Comparison of ENCODE assay signal across 12 cellular contexts in the genomic region with DNA sequence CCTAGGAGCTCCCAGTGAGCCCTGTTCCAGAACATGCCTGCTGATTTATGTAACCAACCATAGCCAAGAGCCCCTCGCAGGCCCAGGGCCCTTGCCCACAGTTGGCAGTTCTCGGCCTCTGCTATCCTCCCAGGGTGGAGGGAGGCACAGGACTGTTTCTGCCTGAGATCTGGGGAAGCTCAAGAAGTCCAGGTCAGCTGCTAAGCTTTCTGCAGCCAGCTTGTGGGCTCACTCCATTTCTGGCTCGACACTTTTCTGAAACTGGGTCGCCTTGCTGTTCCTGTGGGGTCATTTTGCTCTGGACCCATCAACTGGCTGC.
DNase-seq lines count a peak whose midpoint lies in the region; ATAC-seq and TF ChIP-seq lines count a peak whose summit lies in the region.
"Had no signal": no experiment of that assay in that cellular context is flagged by ENCODE, and none has a peak within 500 bp of the region (broad histone marks: within the 10 kb centered on the region; RNA-seq: fewer than 3 reads in every experiment).

No MANE protein-coding gene starts in this region.

- H3K4me1 ChIP-seq in Peyer's patch, result peaks cover 0 to 14% (median 2%) of the 10 kb centered on the region in 4 donors
- no peaks in the 10 kb centered on the region for H3K4me1 ChIP-seq in Caco-2

- intact Hi-C loops in Caco-2 (cut with micrococcal nuclease; ENCODE audit: unreplicated experiment), result no loop called here

- H3K9me3 Mint-ChIP-seq in activated CD8-positive, alpha-beta memory T cell treated with anti-CD3 and anti-CD28 coated beads, Interleukin-2, amount 10 ng/mL, durations not matched to agents 7 days and 5 days (ENCODE audit: low read depth), result no peaks in the 10 kb centered on the region
- H3K9me3 Mint-ChIP-seq in endothelial cell (ENCODE audit: unreplicated experiment), result no peaks in the 10 kb centered on the region
- H3K9me3 Mint-ChIP-seq in stimulated activated effector memory CD8-positive, alpha-beta T cell treated with anti-CD3 and anti-CD28 coated beads, Interleukin-12 subunit alpha, Interleukin-12 subunit beta, amount 100 ng/mL, for 72 hours, result no peaks in the 10 kb centered on the region
- no peaks in the 10 kb centered on the region for H3K9me3 Mint-ChIP-seq in Caco-2 (ENCODE audit: unreplicated experiment)

- peaks cover 19% of the 10 kb centered on the region for H3K4me1 Mint-ChIP-seq in activated CD8-positive, alpha-beta memory T cell treated with anti-CD3 and anti-CD28 coated beads, Interleukin-2, amount 10 ng/mL, durations not matched to agents 7 days and 5 days
- peaks cover 31% of the 10 kb centered on the region for H3K4me1 Mint-ChIP-seq in endothelial cell (ENCODE audit: unreplicated experiment)
- H3K4me1 Mint-ChIP-seq in stimulated activated effector memory CD8-positive, alpha-beta T cell treated with anti-CD3 and anti-CD28 coated beads, Interleukin-12 subunit alpha, Interleukin-12 subunit beta, amount 100 ng/mL, for 72 hours, result peaks cover 23% of the 10 kb centered on the region
- peaks cover 5% of the 10 kb centered on the region for H3K4me1 Mint-ChIP-seq in Caco-2 (ENCODE audit: low read depth, unreplicated experiment)

- no peak overlapping the region for H3K4me3 Mint-ChIP-seq in activated CD8-positive, alpha-beta memory T cell treated with anti-CD3 and anti-CD28 coated beads, Interleukin-2, amount 10 ng/mL, durations not matched to agents 7 days and 5 days
- H3K4me3 Mint-ChIP-seq in endothelial cell (ENCODE audit: unreplicated experiment) (no peak overlapping the region), Caco-2 (ENCODE audit: unreplicated experiment) (no peak overlapping the region)
- H3K4me3 Mint-ChIP-seq in stimulated activated effector memory CD8-positive, alpha-beta T cell treated with anti-CD3 and anti-CD28 coated beads, Interleukin-12 subunit alpha, Interleukin-12 subunit beta, amount 100 ng/mL, for 72 hours, result peak overlapping the region; percentile 29

- POLR2A ChIA-PET in Caco-2 (lab: Charles Lee), result interaction anchor here (0.6 kb wide), 1 partner anchor 919 kb away, joined by 6 read pairs; the partner anchor contains the start of gene PIF1

- H3K27ac Mint-ChIP-seq in activated CD8-positive, alpha-beta memory T cell treated with anti-CD3 and anti-CD28 coated beads, Interleukin-2, amount 10 ng/mL, durations not matched to agents 7 days and 5 days, result peak overlapping the region; percentile 87
- H3K27ac Mint-ChIP-seq in endothelial cell (ENCODE audit: unreplicated experiment) (peak overlapping the region; percentile 27), Caco-2 (ENCODE audit: unreplicated experiment) (no peak overlapping the region)
- H3K27ac Mint-ChIP-seq in stimulated activated effector memory CD8-positive, alpha-beta T cell treated with anti-CD3 and anti-CD28 coated beads, Interleukin-12 subunit alpha, Interleukin-12 subunit beta, amount 100 ng/mL, for 72 hours, result peak overlapping the region; percentile 89

- H3K27me3 Mint-ChIP-seq in activated CD8-positive, alpha-beta memory T cell treated with anti-CD3 and anti-CD28 coated beads, Interleukin-2, amount 10 ng/mL, durations not matched to agents 7 days and 5 days, result no peaks in the 10 kb centered on the region
- H3K27me3 Mint-ChIP-seq in endothelial cell (ENCODE audit: unreplicated experiment) (no peaks in the 10 kb centered on the region), Caco-2 (ENCODE audit: insufficient read depth, unreplicated experiment) (no peaks in the 10 kb centered on the region)

- no peak for TF ChIP-seq POLR2A in Peyer's patch (IDR thresholded peaks at IDR 0.05)

- H3K36me3 Mint-ChIP-seq in activated CD8-positive, alpha-beta memory T cell treated with anti-CD3 and anti-CD28 coated beads, Interleukin-2, amount 10 ng/mL, durations not matched to agents 7 days and 5 days, result peaks cover 4% of the 10 kb centered on the region
- H3K36me3 Mint-ChIP-seq in endothelial cell (ENCODE audit: low read depth, unreplicated experiment) (no peaks in the 10 kb centered on the region), Caco-2 (ENCODE audit: insufficient read depth, unreplicated experiment) (no peaks in the 10 kb centered on the region)
- H3K36me3 Mint-ChIP-seq in stimulated activated effector memory CD8-positive, alpha-beta T cell treated with anti-CD3 and anti-CD28 coated beads, Interleukin-12 subunit alpha, Interleukin-12 subunit beta, amount 100 ng/mL, for 72 hours, result no peaks in the 10 kb centered on the region

- H3K27me3 ChIP-seq in Peyer's patch (no peaks in the 10 kb centered on the region), Caco-2 (replicated peaks; ENCODE audit: control insufficient read depth, insufficient read depth, low read length) (no peaks in the 10 kb centered on the region)
- H3K27me3 ChIP-seq: testis had no signal

- CTCF ChIA-PET in activated CD8-positive, alpha-beta memory T cell treated with anti-CD3 and anti-CD28 coated beads, Interleukin-2, amount 10 ng/mL, durations not matched to agents 7 days and 5 days (lab: Charles Lee), result interaction anchor here (0.7 to 2.3 kb wide), 9 partner anchors 14 to 297 kb away, joined by 3 to 11 read pairs (median 4); partner anchors contain the start of gene DAPK2
- CTCF ChIA-PET in Caco-2 (lab: Charles Lee), result interaction anchor here (0.8 kb wide), 1 partner anchor 15 kb away, joined by 4 read pairs; no protein-coding TSS in a partner anchor

- H3K4me3 ChIP-seq in Peyer's patch, result no peak overlapping the region
- H3K4me3 ChIP-seq in Caco-2 (ENCODE audit: low read depth, low read length), result no peak overlapping the region
- H3K4me3 ChIP-seq: testis had no signal

- H3K36me3 ChIP-seq in Peyer's patch (peaks cover 0 to 15% (median 0%) of the 10 kb centered on the region in 3 donors), Caco-2 (ENCODE audit: control insufficient read depth, insufficient read depth, low read length) (no peaks in the 10 kb centered on the region)

- BruUV-seq in Caco-2 (replicated peaks; lab: Mats Ljungman, UMichigan), result no TSS peak

- peak; percentile 72 for ATAC-seq in activated CD8-positive, alpha-beta memory T cell treated with anti-CD3 and anti-CD28 coated beads, Interleukin-2, amount 10 ng/mL, durations not matched to agents 7 days and 5 days
- ATAC-seq in stimulated activated effector memory CD8-positive, alpha-beta T cell treated with anti-CD3 and anti-CD28 coated beads, Interleukin-12 subunit alpha, Interleukin-12 subunit beta, amount 100 ng/mL, for 72 hours, result peak; percentile 58
- no peak for ATAC-seq in GM21526 (IDR thresholded peaks at IDR 0.05; ENCODE audit: low FRiP score, unreplicated experiment)

- peak overlapping the region in 3 of 4 donors; percentile 41 to 54 (median 42) for H3K27ac ChIP-seq in Peyer's patch
- H3K27ac ChIP-seq: testis had no signal

- peak; percentile 46 for DNase-seq in activated CD8-positive, alpha-beta memory T cell treated with anti-CD3 and anti-CD28 coated beads, Interleukin-2, amount 10 ng/mL, durations not matched to agents 7 days and 5 days
- DNase-seq in activated CD8-positive, alpha-beta memory T cell treated with anti-CD3 and anti-CD28 coated beads for 24 hours, result no peak
- DNase-seq in Peyer's patch (no peak), endothelial cell (ENCODE audit: low spot score) (no peak), T1000 (lab: John Stamatoyannopoulos, UW) (no peak), Caco-2 (no peak)
- DNase-seq in stimulated activated effector memory CD8-positive, alpha-beta T cell treated with anti-CD3 and anti-CD28 coated beads, Interleukin-12 subunit alpha, Interleukin-12 subunit beta, amount 100 ng/mL, for 72 hours (ENCODE audit: low spot score in 2 of 2), result no peak
- DNase-seq: HCEC 1CT, NCI-H1694 treated with DMSO at 0.1 percent for 48 hours, NCI-H774, testis had no signal

- TF ChIP-seq CTCF in Peyer's patch (IDR thresholded peaks at IDR 0.05) (no peak), endothelial cell (IDR thresholded peaks at IDR 0.05; ENCODE audit: unreplicated experiment) (no peak), Caco-2 (IDR thresholded peaks at IDR 0.05; ENCODE audit: insufficient read depth in 1 of 2, low read depth in 1 of 2, low read length in 1 of 2, severe bottlenecking in 1 of 2, unreplicated experiment in 1 of 2) (no peak)

- H3K9me3 ChIP-seq in Peyer's patch (no peaks in the 10 kb centered on the region), Caco-2 (no peaks in the 10 kb centered on the region)
- H3K9me3 ChIP-seq: testis had no signal
